ENCODE assay signal across 18 cellular contexts in the genomic region with DNA sequence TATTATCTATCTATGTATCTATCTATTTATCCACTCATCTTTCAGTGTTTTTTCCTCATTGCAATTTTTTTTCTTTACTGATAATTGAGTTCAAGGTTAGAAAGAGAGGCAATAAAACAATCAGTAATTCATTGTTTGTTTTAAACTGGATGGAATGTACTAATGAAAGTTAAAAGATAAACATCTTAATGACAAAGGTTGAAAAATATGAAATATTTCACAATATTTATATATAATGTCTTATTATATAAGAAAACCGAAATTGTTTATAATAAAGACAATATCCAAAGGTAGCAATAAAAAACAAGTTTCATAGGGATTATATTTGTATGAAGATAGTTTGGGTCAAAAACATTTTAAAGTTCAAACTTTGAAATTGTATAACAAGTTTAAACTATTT.
DNase-seq lines count a peak whose midpoint lies in the region; ATAC-seq, FAIRE-seq and TF ChIP-seq lines count a peak whose summit lies in the region.
"Had no signal": no experiment of that assay in that cellular context is flagged by ENCODE, and none has a peak within 500 bp of the region (broad histone marks: within the 10 kb centered on the region; RNA-seq: fewer than 3 reads in every experiment).

No MANE protein-coding gene starts in this region.

- FAIRE-seq in G401.6 (lab: Jason Lieb, UNC) (peak; percentile 93), K562 (lab: Jason Lieb, UNC) (no peak), kidney (lab: Jason Lieb, UNC) (peak; percentile 72)
- FAIRE-seq: GM12891, H54, HepG2 had no signal

- no peak for TF ChIP-seq EP300 in K562 (IDR thresholded peaks at IDR 0.05; ENCODE audit: low read length)

- H3K9me1 ChIP-seq in K562 (ENCODE audit: control insufficient read depth, insufficient read depth, low read length): no peaks in the 10 kb centered on the region

- BruUV-seq in K562 (replicated peaks; lab: Mats Ljungman, UMichigan): no TSS peak

- WGBS in K562 (ENCODE audit: insufficient coverage, low coverage, missing lambda C conversion rate): 1% methylated on average over 1 of the region's 1 CpG

- no peak for DNase-seq in K562 (ENCODE audit: extremely low read depth in 1 of 4, low spot score in 3 of 4)
- no peak for DNase-seq in kidney
- no peak for DNase-seq in T-helper 17 cell
- DNase-seq in natural killer cell: no peak
- DNase-seq: CD4-positive, alpha-beta memory T cell; DMS79 treated with DMSO at 0.1 percent for 48 hours; HCEC 1CT; KG1 had no signal

- no peaks in the 10 kb centered on the region for H3K36me3 Mint-ChIP-seq in T-helper 17 cell (ENCODE audit: low read depth)
- H3K36me3 Mint-ChIP-seq in natural killer cell: no peaks in the 10 kb centered on the region
- H3K36me3 Mint-ChIP-seq: CD14-positive monocyte; CD4-positive, alpha-beta memory T cell; IgD-negative memory B cell had no signal

- H3K27ac Mint-ChIP-seq in T-helper 17 cell (no peak overlapping the region), natural killer cell (no peak overlapping the region)
- H3K27ac Mint-ChIP-seq: CD14-positive monocyte; CD4-positive, alpha-beta memory T cell; IgD-negative memory B cell had no signal

- H3K27ac ChIP-seq in K562 (ENCODE audit: extremely low read depth, low read depth, low read length): no peak overlapping the region
- no peak overlapping the region for H3K27ac ChIP-seq in kidney (ENCODE audit: low read depth in 2 of 2, low read length in 2 of 2)
- H3K27ac ChIP-seq: BLaER1 had no signal

- no peak overlapping the region for H3K4me2 ChIP-seq in K562 (ENCODE audit: insufficient read depth, low read length)
- H3K4me2 ChIP-seq: BLaER1, GM23338 had no signal

- CTCF ChIA-PET in K562 (lab: Yijun Ruan, JAX; ENCODE audit: low intra/inter-chr PET ratio): no interaction called here

- H3K9ac ChIP-seq in K562 (ENCODE audit: insufficient read depth in 1 of 2, low read depth in 2 of 2, low read length in 2 of 2) (no peak overlapping the region), kidney (ENCODE audit: low read length in 2 of 2) (no peak overlapping the region)
- H3K9ac ChIP-seq: BLaER1 had no signal

- TF ChIP-seq POLR2A in K562 (conservative IDR thresholded peaks at IDR 0.05): no peak

- no peaks in the 10 kb centered on the region; the same call in 1 of the 2 replicates for H3K9me3 ChIP-seq in K562 (replicated peaks; ENCODE audit: control insufficient read depth, insufficient read depth, low read depth, low read length)
- no peaks in the 10 kb centered on the region for H3K9me3 ChIP-seq in kidney (ENCODE audit: control insufficient read depth in 1 of 2, low read length in 2 of 2)
- peaks cover 3% of the 10 kb centered on the region for H3K9me3 ChIP-seq in T-helper 17 cell (ENCODE audit: control insufficient read depth, low read length, poor library complexity, severe bottlenecking)
- H3K9me3 ChIP-seq: BLaER1 had no signal

- no peaks in the 10 kb centered on the region for H3K27me3 ChIP-seq in K562 (ENCODE audit: control insufficient read depth in 2 of 2, insufficient read depth in 2 of 2, low read length in 2 of 2)
- H3K27me3 ChIP-seq: BLaER1 had no signal

- no peaks in the 10 kb centered on the region for H3K79me2 ChIP-seq in K562 (ENCODE audit: control insufficient read depth, insufficient read depth, low read length)

- POLR2A ChIA-PET in K562 (lab: Yijun Ruan, JAX): no interaction called here

- H2AFZ ChIP-seq in K562 (ENCODE audit: low read depth, low read length): no peak overlapping the region
- H2AFZ ChIP-seq: GM23338 had no signal

- no peak overlapping the region for H3K4me3 ChIP-seq in K562
- no peak overlapping the region for H3K4me3 ChIP-seq in kidney (ENCODE audit: low read length in 2 of 2)
- H3K4me3 ChIP-seq: BLaER1, GM23338 had no signal

- no peak for TF ChIP-seq RAD21 in K562 (CRISPR knock-in tag; conservative IDR thresholded peaks at IDR 0.05 in 1 of 2, IDR thresholded peaks at IDR 0.05 in 1 of 2)

- intact Hi-C loops in K562 (cut with micrococcal nuclease): no loop called here
- intact Hi-C loops in kidney (cut with DNase I): no loop called here
- intact Hi-C loops in natural killer cell (cut with micrococcal nuclease): no loop called here

- H3K36me3 ChIP-seq in K562 (ENCODE audit: control insufficient read depth, insufficient read depth, low read length) (no peaks in the 10 kb centered on the region), kidney (ENCODE audit: control insufficient read depth in 1 of 2, insufficient read depth in 2 of 2, low read length in 2 of 2) (no peaks in the 10 kb centered on the region)
- H3K36me3 ChIP-seq: BLaER1 had no signal

- H4K20me1 ChIP-seq in K562 (replicated peaks; ENCODE audit: control insufficient read depth, insufficient read depth, low read length): no peaks in the 10 kb centered on the region
- H4K20me1 ChIP-seq: BLaER1 had no signal

- in situ Hi-C loops in K562 (cut with MboI): no loop called here

- H3K4me3 Mint-ChIP-seq in T-helper 17 cell (no peak overlapping the region), natural killer cell (no peak overlapping the region)
- H3K4me3 Mint-ChIP-seq: CD14-positive monocyte; CD4-positive, alpha-beta memory T cell; GM23338; IgD-negative memory B cell had no signal

- no peak for TF ChIP-seq CTCF in K562 (IDR thresholded peaks at IDR 0.05 in 2 of 3, conservative IDR thresholded peaks at IDR 0.05 in 1 of 3; ENCODE audit: insufficient read depth in 2 of 3, low read depth in 1 of 3, low read length in 3 of 3)
- no peak for TF ChIP-seq CTCF in kidney (IDR thresholded peaks at IDR 0.05; ENCODE audit: borderline replicate concordance, extremely low read depth, insufficient read depth)
- TF ChIP-seq CTCF in natural killer cell (IDR thresholded peaks at IDR 0.05): no peak

- H3K27me3 Mint-ChIP-seq in T-helper 17 cell (no peaks in the 10 kb centered on the region), natural killer cell (ENCODE audit: low read depth in 2 of 2) (no peaks in the 10 kb centered on the region)
- H3K27me3 Mint-ChIP-seq: CD4-positive, alpha-beta memory T cell; IgD-negative memory B cell had no signal

- H3K4me1 Mint-ChIP-seq in T-helper 17 cell (no peaks in the 10 kb centered on the region), natural killer cell (no peaks in the 10 kb centered on the region)
- H3K4me1 Mint-ChIP-seq: CD14-positive monocyte; CD4-positive, alpha-beta memory T cell; IgD-negative memory B cell had no signal

- ATAC-seq in K562 (no peak), T-helper 17 cell (no peak), HG03095 (IDR thresholded peaks at IDR 0.05; ENCODE audit: unreplicated experiment) (no peak), natural killer cell (no peak), GM19395 (IDR thresholded peaks at IDR 0.05; ENCODE audit: unreplicated experiment) (no peak)
- ATAC-seq: GM23338, HepG2 had no signal

- H3K9me3 Mint-ChIP-seq in natural killer cell: peaks cover 5 to 10% of the 10 kb centered on the region in 2 donors
- H3K9me3 Mint-ChIP-seq: GM23338 had no signal

- H3K4me1 ChIP-seq in K562 (replicated peaks in 1 of 2; ENCODE audit: control insufficient read depth in 2 of 2, insufficient read depth in 2 of 2, low read length in 2 of 2) (no peaks in the 10 kb centered on the region), kidney (ENCODE audit: control insufficient read depth in 1 of 2, insufficient read depth in 1 of 2, low read depth in 1 of 2, low read length in 2 of 2) (no peaks in the 10 kb centered on the region)
- H3K4me1 ChIP-seq: BLaER1 had no signal

TF ChIP-seq in K562, 482 proteins besides CTCF, POLR2A, EP300 and RAD21:
- peak; percentile 26; the same call in 1 of the 2 replicates for TF ChIP-seq ELF1 (tag; IDR thresholded peaks at IDR 0.05)
- TF ChIP-seq IFI16 (CRISPR knock-in tag; IDR thresholded peaks at IDR 0.05): no peak
- TF ChIP-seq BRD9 (IDR thresholded peaks at IDR 0.05; ENCODE audit: low read depth, partially characterized antibody): no peak
- peak; percentile 73 for TF ChIP-seq CEBPB (tag; IDR thresholded peaks at IDR 0.05)
- TF ChIP-seq RFX5 (IDR thresholded peaks at IDR 0.05; ENCODE audit: low read depth, low read length): peak; percentile 56; the same call in 1 of the 2 replicates
- no peak for TF ChIP-seq CXXC5 (CRISPR knock-in tag; IDR thresholded peaks at IDR 0.05)
